1 cellular context compared by ENCODE assay signal in the genomic region with DNA sequence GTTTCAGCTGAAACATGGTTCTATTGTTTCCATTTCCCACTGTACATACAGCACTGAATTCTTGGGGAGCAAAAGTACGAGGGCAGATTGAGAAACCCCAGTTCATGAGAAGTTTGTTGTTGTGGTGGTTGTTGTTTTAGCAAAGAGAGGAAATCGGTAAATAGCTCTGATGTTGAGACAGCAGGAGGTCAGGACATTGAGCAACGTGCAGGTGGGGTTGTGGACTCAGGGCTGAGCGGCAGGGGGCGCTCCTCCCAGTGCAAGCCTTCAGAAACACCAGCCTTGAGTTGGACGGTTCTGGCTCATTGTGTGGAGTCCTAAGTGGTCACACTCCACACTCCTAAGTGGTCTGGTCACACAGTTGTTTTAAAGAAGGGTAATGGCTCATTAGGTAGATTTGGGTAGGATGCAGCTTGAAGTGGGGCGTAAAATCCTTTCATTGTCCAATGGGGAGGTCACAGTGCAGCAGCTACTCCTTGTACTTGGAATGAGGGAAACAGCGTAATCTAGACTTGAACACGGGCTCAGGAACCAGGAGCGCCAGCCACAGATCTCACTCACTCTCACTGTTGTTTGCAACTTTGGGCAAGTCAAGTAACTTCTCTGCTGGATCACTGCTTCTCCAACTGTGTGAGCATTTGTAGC.
TF ChIP-seq lines count a peak whose summit lies in the region.

No MANE protein-coding gene starts in this region.

TF ChIP-seq in HepG2, 621 proteins besides CTCF, POLR2A, EP300 and RAD21 (continued from another document and continues in another):
- TF ChIP-seq CSRNP2 (CRISPR knock-in tag; conservative IDR thresholded peaks at IDR 0.05; ENCODE audit: low read depth) (no peak), NFATC3 (CRISPR knock-in tag; IDR thresholded peaks at IDR 0.05) (no peak), HMGXB4 (CRISPR knock-in tag; IDR thresholded peaks at IDR 0.05; ENCODE audit: borderline replicate concordance in 1 of 2, low read depth in 1 of 2) (0 out of 4 replicates have a peak, but pooled peaks of 1 of the 2 experiments have one; percentile 56), RXRA (CRISPR knock-in tag; IDR thresholded peaks at IDR 0.05) (no peak), ISX (CRISPR knock-in tag; conservative IDR thresholded peaks at IDR 0.05) (no peak), KDM4B (CRISPR knock-in tag; IDR thresholded peaks at IDR 0.05) (no peak), ZNF3 (CRISPR knock-in tag; IDR thresholded peaks at IDR 0.05) (no peak), ZFX (CRISPR knock-in tag; IDR thresholded peaks at IDR 0.05; ENCODE audit: low read depth) (no peak), KLF6 (CRISPR knock-in tag; IDR thresholded peaks at IDR 0.05) (no peak), ZNF510 (CRISPR knock-in tag; IDR thresholded peaks at IDR 0.05; ENCODE audit: low read depth) (no peak), ZNF432 (CRISPR knock-in tag; IDR thresholded peaks at IDR 0.05; ENCODE audit: borderline replicate concordance) (no peak), ZNF776 (CRISPR knock-in tag; IDR thresholded peaks at IDR 0.05) (no peak), ZNF773 (CRISPR knock-in tag; IDR thresholded peaks at IDR 0.05; ENCODE audit: borderline replicate concordance) (no peak), ZMAT3 (CRISPR knock-in tag; conservative IDR thresholded peaks at IDR 0.05) (no peak), XBP1 (CRISPR knock-in tag; IDR thresholded peaks at IDR 0.05) (no peak), FOXA1 (IDR thresholded peaks at IDR 0.05) (no peak), FOXA1 (CRISPR knock-in tag; IDR thresholded peaks at IDR 0.05) (peak; percentile 51; the same call in 1 of the 2 replicates), ZNF296 (CRISPR knock-in tag; conservative IDR thresholded peaks at IDR 0.05) (no peak), SIX4 (CRISPR knock-in tag; IDR thresholded peaks at IDR 0.05) (no peak), CHCHD3 (CRISPR knock-in tag; IDR thresholded peaks at IDR 0.05) (no peak), HDAC6 (IDR thresholded peaks at IDR 0.05; ENCODE audit: low read depth, low read length) (no peak), NR2F6 (IDR thresholded peaks at IDR 0.05) (peak; percentile 44; the same call in 1 of the 2 replicates), NR2F6 (CRISPR knock-in tag; IDR thresholded peaks at IDR 0.05) (peak; percentile 63), ZNF746 (CRISPR knock-in tag; IDR thresholded peaks at IDR 0.05) (0 out of 2 replicates have a peak, but pooled peaks have one; percentile 33), MTF1 (CRISPR knock-in tag; IDR thresholded peaks at IDR 0.05) (no peak), ZNF572 (CRISPR knock-in tag; IDR thresholded peaks at IDR 0.05) (no peak), ZNF253 (CRISPR knock-in tag; IDR thresholded peaks at IDR 0.05; ENCODE audit: borderline replicate concordance) (no peak), KAT2B (IDR thresholded peaks at IDR 0.05; ENCODE audit: borderline replicate concordance, low read depth, low read length) (no peak), ZNF484 (CRISPR knock-in tag; IDR thresholded peaks at IDR 0.05; ENCODE audit: borderline replicate concordance, low read depth) (no peak), THYN1 (CRISPR knock-in tag; IDR thresholded peaks at IDR 0.05; ENCODE audit: borderline replicate concordance, low read depth) (no peak), FOXA3 (CRISPR knock-in tag; IDR thresholded peaks at IDR 0.05) (peak; percentile 45; the same call in 1 of the 2 replicates), ZBTB34 (CRISPR knock-in tag; IDR thresholded peaks at IDR 0.05) (no peak), ZNF496 (CRISPR knock-in tag; IDR thresholded peaks at IDR 0.05; ENCODE audit: insufficient replicate concordance) (no peak), ZNF513 (CRISPR knock-in tag; conservative IDR thresholded peaks at IDR 0.05) (no peak), ATF7 (IDR thresholded peaks at IDR 0.05) (no peak), ATF7 (CRISPR knock-in tag; IDR thresholded peaks at IDR 0.05) (no peak), MYC (CRISPR knock-in tag; IDR thresholded peaks at IDR 0.05; ENCODE audit: borderline replicate concordance) (no peak), SRF (IDR thresholded peaks at IDR 0.05; ENCODE audit: low read depth, low read length) (no peak), ADNP (CRISPR knock-in tag; IDR thresholded peaks at IDR 0.05) (no peak), ZBTB42 (CRISPR knock-in tag; IDR thresholded peaks at IDR 0.05) (no peak), SNAI1 (CRISPR knock-in tag; IDR thresholded peaks at IDR 0.05; ENCODE audit: borderline replicate concordance) (no peak), MZF1 (CRISPR knock-in tag; IDR thresholded peaks at IDR 0.05; ENCODE audit: borderline replicate concordance) (no peak), SMAD9 (CRISPR knock-in tag; IDR thresholded peaks at IDR 0.05) (no peak), MAFG (CRISPR knock-in tag; IDR thresholded peaks at IDR 0.05) (no peak), ARNT (IDR thresholded peaks at IDR 0.05) (no peak), PREB (CRISPR knock-in tag; IDR thresholded peaks at IDR 0.05) (no peak), ZNF629 (CRISPR knock-in tag; conservative IDR thresholded peaks at IDR 0.05) (no peak), PBX3 (CRISPR knock-in tag; IDR thresholded peaks at IDR 0.05; ENCODE audit: borderline replicate concordance) (no peak), KLF9 (CRISPR knock-in tag; IDR thresholded peaks at IDR 0.05; ENCODE audit: low read depth) (no peak), SOX5 (CRISPR knock-in tag; IDR thresholded peaks at IDR 0.05; ENCODE audit: borderline replicate concordance) (peak; percentile 41; the same call in 1 of the 2 replicates), ZNF878 (CRISPR knock-in tag; IDR thresholded peaks at IDR 0.05) (no peak)
- TF ChIP-seq, protein P1, sequence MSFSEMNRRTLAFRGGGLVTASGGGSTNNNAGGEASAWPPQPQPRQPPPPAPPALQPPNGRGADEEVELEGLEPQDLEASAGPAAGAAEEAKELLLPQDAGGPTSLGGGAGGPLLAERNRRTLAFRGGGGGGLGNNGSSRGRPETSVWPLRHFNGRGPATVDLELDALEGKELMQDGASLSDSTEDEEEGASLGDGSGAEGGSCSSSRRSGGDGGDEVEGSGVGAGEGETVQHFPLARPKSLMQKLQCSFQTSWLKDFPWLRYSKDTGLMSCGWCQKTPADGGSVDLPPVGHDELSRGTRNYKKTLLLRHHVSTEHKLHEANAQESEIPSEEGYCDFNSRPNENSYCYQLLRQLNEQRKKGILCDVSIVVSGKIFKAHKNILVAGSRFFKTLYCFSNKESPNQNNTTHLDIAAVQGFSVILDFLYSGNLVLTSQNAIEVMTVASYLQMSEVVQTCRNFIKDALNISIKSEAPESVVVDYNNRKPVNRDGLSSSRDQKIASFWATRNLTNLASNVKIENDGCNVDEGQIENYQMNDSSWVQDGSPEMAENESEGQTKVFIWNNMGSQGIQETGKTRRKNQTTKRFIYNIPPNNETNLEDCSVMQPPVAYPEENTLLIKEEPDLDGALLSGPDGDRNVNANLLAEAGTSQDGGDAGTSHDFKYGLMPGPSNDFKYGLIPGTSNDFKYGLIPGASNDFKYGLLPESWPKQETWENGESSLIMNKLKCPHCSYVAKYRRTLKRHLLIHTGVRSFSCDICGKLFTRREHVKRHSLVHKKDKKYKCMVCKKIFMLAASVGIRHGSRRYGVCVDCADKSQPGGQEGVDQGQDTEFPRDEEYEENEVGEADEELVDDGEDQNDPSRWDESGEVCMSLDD (CRISPR knock-in tag; IDR thresholded peaks at IDR 0.05; ENCODE audit: borderline replicate concordance), result no peak
- TF ChIP-seq, protein P2, sequence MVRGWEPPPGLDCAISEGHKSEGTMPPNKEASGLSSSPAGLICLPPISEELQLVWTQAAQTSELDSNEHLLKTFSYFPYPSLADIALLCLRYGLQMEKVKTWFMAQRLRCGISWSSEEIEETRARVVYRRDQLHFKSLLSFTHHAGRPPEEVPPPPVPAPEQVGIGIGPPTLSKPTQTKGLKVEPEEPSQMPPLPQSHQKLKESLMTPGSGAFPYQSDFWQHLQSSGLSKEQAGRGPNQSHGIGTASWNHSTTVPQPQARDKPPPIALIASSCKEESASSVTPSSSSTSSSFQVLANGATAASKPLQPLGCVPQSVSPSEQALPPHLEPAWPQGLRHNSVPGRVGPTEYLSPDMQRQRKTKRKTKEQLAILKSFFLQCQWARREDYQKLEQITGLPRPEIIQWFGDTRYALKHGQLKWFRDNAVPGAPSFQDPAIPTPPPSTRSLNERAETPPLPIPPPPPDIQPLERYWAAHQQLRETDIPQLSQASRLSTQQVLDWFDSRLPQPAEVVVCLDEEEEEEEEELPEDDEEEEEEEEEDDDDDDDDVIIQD (CRISPR knock-in tag; IDR thresholded peaks at IDR 0.05; ENCODE audit: low read depth), result no peak
- TF ChIP-seq, protein P3, sequence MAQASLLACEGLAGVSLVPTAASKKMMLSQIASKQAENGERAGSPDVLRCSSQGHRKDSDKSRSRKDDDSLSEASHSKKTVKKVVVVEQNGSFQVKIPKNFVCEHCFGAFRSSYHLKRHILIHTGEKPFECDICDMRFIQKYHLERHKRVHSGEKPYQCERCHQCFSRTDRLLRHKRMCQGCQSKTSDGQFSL (CRISPR knock-in tag; IDR thresholded peaks at IDR 0.05), result no peak
